ENCODE assay signal across 29 cellular contexts in genomic region chr2:208978966-208979365, GRCh38.
"Had no signal": no experiment of that assay in that cellular context is flagged by ENCODE, and none has a peak within 500 bp of the region (broad histone marks: within the 10 kb centered on the region; RNA-seq: fewer than 3 reads in every experiment).

No MANE protein-coding gene starts in this region.

- H3K9me3 ChIP-seq: esophagus muscularis mucosa had no signal

- DNase-seq: activated CD4-positive, alpha-beta T cell treated with anti-CD3 and anti-CD28 coated beads for 48 hours; activated CD4-positive, alpha-beta T cell treated with anti-CD3 and anti-CD28 coated beads, Interleukin-2, amount 50 U/mL, for 1 hour; activated CD4-positive, alpha-beta T cell treated with anti-CD3 and anti-CD28 coated beads, Interleukin-2, amount 50 U/mL, for 48 hours; activated CD8-positive, alpha-beta memory T cell treated with anti-CD3 and anti-CD28 coated beads for 24 hours; activated CD8-positive, alpha-beta T cell treated with anti-CD3 and anti-CD28 coated beads for 36 hours; activated effector memory CD4-positive, alpha-beta T cell treated with Interleukin-2 at 50 U/mL for 16 hours; activated gamma-delta T cell treated with Interleukin-2 at 50 U/mL for 16 hours; activated naive CD4-positive, alpha-beta T cell treated with anti-CD3 and anti-CD28 coated beads, Interleukin-2, amount 50 U/mL, for 16 hours; activated naive CD4-positive, alpha-beta T cell treated with Interleukin-2 at 50 U/mL for 16 hours; activated T-cell treated with anti-CD3 and anti-CD28 coated beads, Interleukin-2, amount 50 U/mL, for 4 hours; amniotic stem cell; anterior cingulate cortex; brain microvascular endothelial cell; central memory CD4-positive, alpha-beta T cell; dorsolateral prefrontal cortex; effector memory CD4-positive, alpha-beta T cell; endodermal cell; erythroblast; foreskin fibroblast; head of caudate nucleus; T-helper 1 cell; T-helper 17 cell; T1000 had no signal

- H3K36me3 ChIP-seq: brain microvascular endothelial cell, cardiac muscle cell, esophagus muscularis mucosa had no signal

- H3K27me3 ChIP-seq: brain microvascular endothelial cell, cardiac muscle cell, dorsolateral prefrontal cortex, esophagus muscularis mucosa had no signal

- H3K4me3 ChIP-seq: cardiac muscle cell, coronary artery, dorsolateral prefrontal cortex, esophagus muscularis mucosa had no signal

- FAIRE-seq: astrocyte, frontal cortex had no signal

- H3K4me1 ChIP-seq: esophagus muscularis mucosa had no signal

- H3K27ac ChIP-seq: brain microvascular endothelial cell, cardiac muscle cell, coronary artery, dorsolateral prefrontal cortex, esophagus muscularis mucosa, VCaP had no signal
